ENCODE assay signal across 18 cellular contexts in genomic region chr16:83011101-83011720, GRCh38.
"Had no signal": no experiment of that assay in that cellular context is flagged by ENCODE, and none has a peak within 500 bp of the region (broad histone marks: within the 10 kb centered on the region; RNA-seq: fewer than 3 reads in every experiment).

No MANE protein-coding gene starts in this region.

- DNase-seq: activated CD8-positive, alpha-beta memory T cell treated with anti-CD3 and anti-CD28 coated beads, Interleukin-2, amount 50 U/mL, for 4 hours; activated CD8-positive, alpha-beta T cell treated with anti-CD3 and anti-CD28 coated beads, Interleukin-2, amount 10 ng/mL, durations not matched to agents 7 days and 5 days; activated gamma-delta T cell; activated T-cell treated with anti-CD3 and anti-CD28 coated beads, Interleukin-2, amount 50 U/mL, for 48 hours; central memory CD4-positive, alpha-beta T cell; cortex of kidney; effector CD4-positive, alpha-beta T cell; gastrocnemius medialis; heart left ventricle; immature natural killer cell; lower lobe of right lung; right cardiac atrium; stimulated activated naive CD8-positive, alpha-beta T cell treated with anti-CD3 and anti-CD28 coated beads, Interleukin-15, amount 100 ng/mL, for 72 hours; T-helper 17 cell; upper lobe of right lung; WERI-Rb-1 had no signal

- H3K27ac ChIP-seq: gastrocnemius medialis, heart left ventricle, lower lobe of right lung, prostate gland, upper lobe of right lung, WERI-Rb-1 had no signal

- H3K4me3 ChIP-seq: gastrocnemius medialis, heart left ventricle, lower lobe of right lung, prostate gland, upper lobe of right lung had no signal

- H3K27me3 ChIP-seq: gastrocnemius medialis, heart left ventricle, upper lobe of right lung had no signal

- H3K36me3 ChIP-seq: gastrocnemius medialis, heart left ventricle, lower lobe of right lung, prostate gland, upper lobe of right lung, WERI-Rb-1 had no signal

- H3K4me1 ChIP-seq: gastrocnemius medialis, lower lobe of right lung, prostate gland, upper lobe of right lung had no signal

- H3K9me3 ChIP-seq: gastrocnemius medialis, heart left ventricle, lower lobe of right lung, prostate gland, upper lobe of right lung had no signal

- ATAC-seq: activated CD8-positive, alpha-beta T cell treated with anti-CD3 and anti-CD28 coated beads, Interleukin-2, amount 10 ng/mL, durations not matched to agents 7 days and 5 days; activated naive CD4-positive, alpha-beta T cell treated with anti-CD3 and anti-CD28 coated beads, Interleukin-2, amount 50 U/mL, for 72 hours; gastrocnemius medialis; heart left ventricle; lower lobe of right lung; right cardiac atrium; stimulated activated naive CD8-positive, alpha-beta T cell treated with anti-CD3 and anti-CD28 coated beads, Interleukin-15, amount 100 ng/mL, for 72 hours; T-helper 17 cell; upper lobe of right lung had no signal
